Comparison of ENCODE assay signal across 2 cellular contexts in the genomic region with DNA sequence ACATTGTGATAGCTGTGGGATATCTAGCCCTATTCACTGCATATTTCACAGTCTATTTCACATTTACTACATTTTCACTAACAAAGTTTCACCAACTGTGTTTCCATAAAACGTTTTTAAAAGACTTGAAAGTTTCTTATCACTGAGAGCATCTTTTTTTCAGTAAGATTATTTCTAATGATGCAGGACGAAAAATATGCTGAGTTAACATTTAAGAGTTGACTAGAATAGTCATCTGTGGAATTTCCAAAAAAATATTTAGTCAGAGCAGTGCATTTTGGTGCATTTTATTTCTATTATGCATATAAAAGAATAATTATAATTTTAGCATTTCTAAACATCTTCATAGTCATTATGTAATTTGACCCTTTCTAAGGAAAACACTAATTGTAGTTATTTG.
TF ChIP-seq lines count a peak whose summit lies in the region.

No MANE protein-coding gene starts in this region.

TF ChIP-seq in SK-N-SH, 30 proteins besides CTCF, POLR2A, EP300 and RAD21:
- TF ChIP-seq ZBTB33 (IDR thresholded peaks at IDR 0.05; ENCODE audit: borderline replicate concordance, low read depth) (no peak), NFIC (IDR thresholded peaks at IDR 0.05; ENCODE audit: borderline replicate concordance) (no peak), FOXJ3 (CRISPR knock-in tag; IDR thresholded peaks at IDR 0.05) (no peak), RCOR1 (IDR thresholded peaks at IDR 0.05; ENCODE audit: low read length) (no peak), TCF12 (IDR thresholded peaks at IDR 0.05) (no peak), USF2 (IDR thresholded peaks at IDR 0.05; ENCODE audit: borderline replicate concordance, low read depth, low read length) (no peak), POLR2AphosphoS5 (IDR thresholded peaks at IDR 0.05; ENCODE audit: low read depth, low read length) (no peak), CHD2 (IDR thresholded peaks at IDR 0.05; ENCODE audit: low read length, partially characterized antibody) (no peak), NRF1 (IDR thresholded peaks at IDR 0.05; ENCODE audit: low read depth, low read length) (no peak), FOXM1 (IDR thresholded peaks at IDR 0.05; ENCODE audit: low read depth) (no peak), MEF2A (IDR thresholded peaks at IDR 0.05; ENCODE audit: borderline replicate concordance, low read depth) (no peak), TEAD4 (IDR thresholded peaks at IDR 0.05; ENCODE audit: borderline replicate concordance, insufficient read depth) (no peak), IRF3 (IDR thresholded peaks at IDR 0.05; ENCODE audit: low read depth, low read length) (no peak), FOSL2 (IDR thresholded peaks at IDR 0.05; ENCODE audit: borderline replicate concordance, low read depth) (no peak)
- TF ChIP-seq, protein P1, sequence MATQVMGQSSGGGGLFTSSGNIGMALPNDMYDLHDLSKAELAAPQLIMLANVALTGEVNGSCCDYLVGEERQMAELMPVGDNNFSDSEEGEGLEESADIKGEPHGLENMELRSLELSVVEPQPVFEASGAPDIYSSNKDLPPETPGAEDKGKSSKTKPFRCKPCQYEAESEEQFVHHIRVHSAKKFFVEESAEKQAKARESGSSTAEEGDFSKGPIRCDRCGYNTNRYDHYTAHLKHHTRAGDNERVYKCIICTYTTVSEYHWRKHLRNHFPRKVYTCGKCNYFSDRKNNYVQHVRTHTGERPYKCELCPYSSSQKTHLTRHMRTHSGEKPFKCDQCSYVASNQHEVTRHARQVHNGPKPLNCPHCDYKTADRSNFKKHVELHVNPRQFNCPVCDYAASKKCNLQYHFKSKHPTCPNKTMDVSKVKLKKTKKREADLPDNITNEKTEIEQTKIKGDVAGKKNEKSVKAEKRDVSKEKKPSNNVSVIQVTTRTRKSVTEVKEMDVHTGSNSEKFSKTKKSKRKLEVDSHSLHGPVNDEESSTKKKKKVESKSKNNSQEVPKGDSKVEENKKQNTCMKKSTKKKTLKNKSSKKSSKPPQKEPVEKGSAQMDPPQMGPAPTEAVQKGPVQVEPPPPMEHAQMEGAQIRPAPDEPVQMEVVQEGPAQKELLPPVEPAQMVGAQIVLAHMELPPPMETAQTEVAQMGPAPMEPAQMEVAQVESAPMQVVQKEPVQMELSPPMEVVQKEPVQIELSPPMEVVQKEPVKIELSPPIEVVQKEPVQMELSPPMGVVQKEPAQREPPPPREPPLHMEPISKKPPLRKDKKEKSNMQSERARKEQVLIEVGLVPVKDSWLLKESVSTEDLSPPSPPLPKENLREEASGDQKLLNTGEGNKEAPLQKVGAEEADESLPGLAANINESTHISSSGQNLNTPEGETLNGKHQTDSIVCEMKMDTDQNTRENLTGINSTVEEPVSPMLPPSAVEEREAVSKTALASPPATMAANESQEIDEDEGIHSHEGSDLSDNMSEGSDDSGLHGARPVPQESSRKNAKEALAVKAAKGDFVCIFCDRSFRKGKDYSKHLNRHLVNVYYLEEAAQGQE (IDR thresholded peaks at IDR 0.05; ENCODE audit: low read depth, low read length): no peak
- TF ChIP-seq, protein P2, sequence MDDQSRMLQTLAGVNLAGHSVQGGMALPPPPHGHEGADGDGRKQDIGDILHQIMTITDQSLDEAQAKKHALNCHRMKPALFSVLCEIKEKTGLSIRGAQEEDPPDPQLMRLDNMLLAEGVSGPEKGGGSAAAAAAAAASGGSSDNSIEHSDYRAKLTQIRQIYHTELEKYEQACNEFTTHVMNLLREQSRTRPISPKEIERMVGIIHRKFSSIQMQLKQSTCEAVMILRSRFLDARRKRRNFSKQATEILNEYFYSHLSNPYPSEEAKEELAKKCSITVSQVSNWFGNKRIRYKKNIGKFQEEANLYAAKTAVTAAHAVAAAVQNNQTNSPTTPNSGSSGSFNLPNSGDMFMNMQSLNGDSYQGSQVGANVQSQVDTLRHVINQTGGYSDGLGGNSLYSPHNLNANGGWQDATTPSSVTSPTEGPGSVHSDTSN (IDR thresholded peaks at IDR 0.05): no peak

TF ChIP-seq in SK-N-SH treated with all-trans-retinoic acid at 6 μM for 48 hours, 23 proteins besides CTCF, POLR2A, EP300 and RAD21:
- TF ChIP-seq PATZ1 (CRISPR knock-in tag; IDR thresholded peaks at IDR 0.05; ENCODE audit: borderline replicate concordance) (no peak), ZNF70 (CRISPR knock-in tag; IDR thresholded peaks at IDR 0.05) (no peak), ZNF565 (CRISPR knock-in tag; conservative IDR thresholded peaks at IDR 0.05; ENCODE audit: low read depth) (no peak), SNAI2 (CRISPR knock-in tag; IDR thresholded peaks at IDR 0.05) (no peak), BACH2 (CRISPR knock-in tag; IDR thresholded peaks at IDR 0.05; ENCODE audit: borderline replicate concordance) (no peak), ESRRG (CRISPR knock-in tag; IDR thresholded peaks at IDR 0.05) (no peak), ZFP3 (CRISPR knock-in tag; IDR thresholded peaks at IDR 0.05) (no peak), TOX (CRISPR knock-in tag; IDR thresholded peaks at IDR 0.05; ENCODE audit: borderline replicate concordance) (no peak), OSR1 (CRISPR knock-in tag; IDR thresholded peaks at IDR 0.05) (no peak), CSDC2 (CRISPR knock-in tag; IDR thresholded peaks at IDR 0.05) (no peak), ARNTL (CRISPR knock-in tag; IDR thresholded peaks at IDR 0.05; ENCODE audit: borderline replicate concordance, low read depth) (no peak), POU6F1 (CRISPR knock-in tag; IDR thresholded peaks at IDR 0.05; ENCODE audit: borderline replicate concordance, low read depth) (no peak), ZNF8 (CRISPR knock-in tag; IDR thresholded peaks at IDR 0.05) (no peak)
- TF ChIP-seq, protein P3, sequence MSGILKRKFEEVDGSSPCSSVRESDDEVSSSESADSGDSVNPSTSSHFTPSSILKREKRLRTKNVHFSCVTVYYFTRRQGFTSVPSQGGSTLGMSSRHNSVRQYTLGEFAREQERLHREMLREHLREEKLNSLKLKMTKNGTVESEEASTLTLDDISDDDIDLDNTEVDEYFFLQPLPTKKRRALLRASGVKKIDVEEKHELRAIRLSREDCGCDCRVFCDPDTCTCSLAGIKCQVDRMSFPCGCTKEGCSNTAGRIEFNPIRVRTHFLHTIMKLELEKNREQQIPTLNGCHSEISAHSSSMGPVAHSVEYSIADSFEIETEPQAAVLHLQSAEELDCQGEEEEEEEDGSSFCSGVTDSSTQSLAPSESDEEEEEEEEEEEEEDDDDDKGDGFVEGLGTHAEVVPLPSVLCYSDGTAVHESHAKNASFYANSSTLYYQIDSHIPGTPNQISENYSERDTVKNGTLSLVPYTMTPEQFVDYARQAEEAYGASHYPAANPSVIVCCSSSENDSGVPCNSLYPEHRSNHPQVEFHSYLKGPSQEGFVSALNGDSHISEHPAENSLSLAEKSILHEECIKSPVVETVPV (CRISPR knock-in tag; IDR thresholded peaks at IDR 0.05): no peak
